Comparison of ENCODE assay signal across 8 cellular contexts in the genomic region with DNA sequence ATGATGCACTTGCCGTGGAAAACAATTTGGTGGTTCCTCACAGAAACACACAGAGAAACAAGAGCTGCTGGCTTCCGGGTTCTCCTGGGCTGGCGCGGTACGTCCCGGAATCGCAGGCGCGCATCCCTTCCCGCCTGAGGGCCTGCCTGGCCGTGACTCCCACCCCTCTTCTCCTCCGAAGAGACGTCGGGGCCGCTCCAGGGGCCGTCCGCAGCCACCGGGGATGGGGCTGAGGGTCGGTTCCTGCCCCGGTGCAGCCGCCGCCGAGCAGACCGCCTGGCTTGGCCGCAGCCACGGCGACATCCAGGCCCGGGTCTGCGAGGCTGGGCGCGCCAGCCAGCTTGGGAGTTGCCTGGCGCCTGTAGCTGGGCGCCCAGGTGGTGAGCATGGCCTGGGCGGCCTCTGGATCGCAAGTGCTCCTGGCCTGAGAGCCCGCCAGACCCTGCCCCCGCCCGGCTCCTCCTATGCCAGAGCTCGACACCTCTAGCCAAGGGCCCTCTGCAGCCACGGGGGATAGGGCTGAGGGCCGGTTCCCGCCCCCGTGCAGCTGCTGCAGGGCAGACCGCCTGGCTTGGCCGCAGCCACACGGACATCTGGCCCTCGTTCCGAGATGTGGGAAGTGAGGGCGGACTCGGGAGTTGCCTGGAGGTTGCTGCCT.
DNase-seq lines count a peak whose midpoint lies in the region; ATAC-seq, FAIRE-seq and TF ChIP-seq lines count a peak whose summit lies in the region.
"Not testable (repeated sequence)": the region's sequence is repeated elsewhere in the genome, so short reads cannot be mapped to it uniquely, and the experiment has no call there.

No MANE protein-coding gene starts in this region.

- not testable (repeated sequence) for H3K36me3 ChIP-seq in SU-DHL-6 (ENCODE audit: low read length); cardiac muscle cell; pancreas; thoracic aorta

- H3K27ac ChIP-seq in SU-DHL-6 (ENCODE audit: low read depth, low read length) (peak overlapping the region; percentile 90), pancreas (peak overlapping the region in 2 of 4 donors; percentile 22 to 31)
- H3K27ac ChIP-seq in cardiac muscle cell, thoracic aorta: not testable (repeated sequence)

- H3K9ac ChIP-seq in SU-DHL-6 (ENCODE audit: low read length): peak overlapping the region; percentile 65

- not testable (repeated sequence) for TF ChIP-seq CTCF in SU-DHL-6 (IDR thresholded peaks at IDR 0.05; ENCODE audit: insufficient read depth, low read length, poor library complexity, severe bottlenecking); cardiac muscle cell (IDR thresholded peaks at IDR 0.05; ENCODE audit: low read depth, low read length); pancreas (IDR thresholded peaks at IDR 0.05); thoracic aorta (IDR thresholded peaks at IDR 0.05)

- H3K4me3 ChIP-seq in SU-DHL-6 (ENCODE audit: insufficient read depth, low read length, poor library complexity, severe bottlenecking): peak overlapping the region; percentile 56
- H3K4me3 ChIP-seq in cardiac muscle cell: peak overlapping the region; percentile 25
- peak overlapping the region; percentile 2 to 38 (median 18) for H3K4me3 ChIP-seq in pancreas
- peak overlapping the region; percentile 65 for H3K4me3 ChIP-seq in thoracic aorta

- not testable (repeated sequence) for H3K79me2 ChIP-seq in SU-DHL-6 (ENCODE audit: insufficient read depth, low read length)

- 3% methylated on average over 39 to 45 of the region's 50 CpGs for WGBS in pancreas, 2 donors

- peak; percentile 33 for ATAC-seq in GM21529 (IDR thresholded peaks at IDR 0.05; ENCODE audit: unreplicated experiment)
- ATAC-seq in HG03280 (IDR thresholded peaks at IDR 0.05; ENCODE audit: unreplicated experiment): peak; percentile 22
- peak; percentile 38 to 56 (median 46) for ATAC-seq in pancreas
- ATAC-seq in thoracic aorta (ENCODE audit: insufficient number of reproducible peaks, low FRiP score, low read depth): not testable (repeated sequence)

- H3K9me2 ChIP-seq in SU-DHL-6 (replicated peaks; ENCODE audit: insufficient read depth, low read length): not testable (repeated sequence)

- not testable (repeated sequence) for H3F3A ChIP-seq in SU-DHL-6 (ENCODE audit: insufficient read depth)

- peak overlapping the region; percentile 87 for H2AFZ ChIP-seq in SU-DHL-6 (ENCODE audit: low read depth, low read length, severe bottlenecking)

- peak; percentile 21 for DNase-seq in ELR (ENCODE audit: low read depth)
- DNase-seq in astrocyte of the hippocampus (ENCODE audit: low read depth, low spot score): peak; percentile 35
- peak in 1 of 2 donors; percentile 26 for DNase-seq in cardiac muscle cell (ENCODE audit: low read depth in 1 of 2, low spot score in 1 of 2)
- peak in 3 of 6 donors; percentile 45 to 89 (median 76) for DNase-seq in pancreas
- not testable (repeated sequence) for DNase-seq in thoracic aorta (ENCODE audit: low spot score)

- intact Hi-C loops in pancreas (cut with DNase I): not testable (repeated sequence)

- not testable (repeated sequence) for H3K9me3 ChIP-seq in SU-DHL-6 (ENCODE audit: insufficient read depth, low read length); cardiac muscle cell (ENCODE audit: low read depth); pancreas; thoracic aorta

- not testable (repeated sequence) for H4K20me1 ChIP-seq in SU-DHL-6 (ENCODE audit: low read depth, low read length)

- FAIRE-seq in pancreas (lab: Jason Lieb, UNC): not testable (repeated sequence)

- peak overlapping the region; percentile 60 for H3K4me2 ChIP-seq in SU-DHL-6 (ENCODE audit: low read depth, low read length, poor library complexity, severe bottlenecking)

- not testable (repeated sequence) for H3K27me3 ChIP-seq in SU-DHL-6 (ENCODE audit: low read length); pancreas; thoracic aorta (replicated peaks; ENCODE audit: insufficient read depth)
- H3K27me3 ChIP-seq in cardiac muscle cell: peaks cover 60% of the 10 kb centered on the region

- not testable (repeated sequence) for H3K4me1 ChIP-seq in cardiac muscle cell (ENCODE audit: low read depth); pancreas
- H3K4me1 ChIP-seq in thoracic aorta (ENCODE audit: control insufficient read depth in 1 of 2, low read depth in 2 of 2): peaks cover 0 to 12% of the 10 kb centered on the region in 2 donors
